ENCODE assay signal across 1 cellular context in genomic region chr11:14700593-14700992, GRCh38.
TF ChIP-seq lines count a peak whose summit lies in the region.

No MANE protein-coding gene starts in this region.

TF ChIP-seq in IMR-90, 13 proteins besides CTCF, POLR2A, EP300 and RAD21 (continued from another document):
- TF ChIP-seq ELK1 (IDR thresholded peaks at IDR 0.05; ENCODE audit: borderline replicate concordance, low read depth, low read length) = no peak
- no peak for TF ChIP-seq BHLHE40 (IDR thresholded peaks at IDR 0.05; ENCODE audit: low read depth, low read length)
- TF ChIP-seq USF2 (IDR thresholded peaks at IDR 0.05; ENCODE audit: low read depth, low read length) = no peak
- TF ChIP-seq SMC3 (IDR thresholded peaks at IDR 0.05; ENCODE audit: low read depth, low read length) = no peak
- TF ChIP-seq RCOR1 (IDR thresholded peaks at IDR 0.05; ENCODE audit: insufficient replicate concordance, low read length) = no peak
- TF ChIP-seq MAFK (IDR thresholded peaks at IDR 0.05; ENCODE audit: low read depth, low read length) = no peak
- TF ChIP-seq MAZ (IDR thresholded peaks at IDR 0.05; ENCODE audit: borderline replicate concordance, low read depth, low read length) = no peak
